Comparison of ENCODE assay signal across 14 cellular contexts in the genomic region with DNA sequence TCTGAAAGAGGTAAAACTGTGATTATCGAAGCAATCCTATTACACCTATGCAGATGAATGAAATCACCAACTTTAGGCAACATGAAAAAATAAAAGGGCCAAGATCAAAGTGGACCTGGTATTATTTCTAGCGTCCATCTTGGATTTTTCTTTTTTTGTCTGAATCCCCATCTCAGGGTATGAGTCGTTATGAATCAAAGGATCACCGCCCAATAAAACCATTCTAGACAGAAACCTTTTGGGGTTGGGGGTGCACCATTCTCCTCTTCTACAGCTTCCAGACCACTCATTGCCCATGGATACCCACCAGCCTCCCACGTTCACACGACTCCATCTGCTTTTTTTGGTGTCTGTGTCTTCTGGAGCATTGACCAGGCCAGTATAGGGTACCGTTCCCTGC. TPM values are rescaled to one million over a fixed set of nuclear protein-coding genes. Genes with fewer than 3 reads are reported as not detected.
DNase-seq lines count a peak whose midpoint lies in the region; ATAC-seq, FAIRE-seq and TF ChIP-seq lines count a peak whose summit lies in the region.
"Had no signal": no experiment of that assay in that cellular context is flagged by ENCODE, and none has a peak within 500 bp of the region (broad histone marks: within the 10 kb centered on the region; RNA-seq: fewer than 3 reads in every experiment).

No MANE protein-coding gene starts in this region.

- H3K4me3 ChIP-seq in right atrium auricular region (no peak overlapping the region), endothelial cell of umbilical vein (replicated peaks in 1 of 3; ENCODE audit: insufficient read depth in 1 of 3, low read depth in 1 of 3, low read length in 3 of 3) (no peak overlapping the region), rectal smooth muscle tissue (ENCODE audit: low read length) (no peak overlapping the region)
- H3K4me3 ChIP-seq: suprapubic skin had no signal

- DNase-seq in right atrium auricular region (ENCODE audit: low spot score) = no peak
- no peak for DNase-seq in cardiac septum (ENCODE audit: low spot score)
- DNase-seq in endothelial cell of umbilical vein (ENCODE audit: low read depth, low spot score) = no peak
- no peak for DNase-seq in HEK293T (ENCODE audit: extremely low spot score)
- DNase-seq in effector CD4-positive, alpha-beta T cell = no peak
- DNase-seq in T-helper 1 cell = no peak
- DNase-seq: activated CD8-positive, alpha-beta memory T cell treated with anti-CD3 and anti-CD28 coated beads for 24 hours; NCI-H187 treated with DMSO at 0.1 percent for 48 hours; NCI-H510A; OCI-M1; WERI-Rb-1 had no signal

- TF ChIP-seq POLR2A in endothelial cell of umbilical vein (IDR thresholded peaks at IDR 0.05; ENCODE audit: low read depth, low read length) = no peak

- peak overlapping the region; percentile 63 to 69 for H3K27ac ChIP-seq in right atrium auricular region
- H3K27ac ChIP-seq in endothelial cell of umbilical vein (ENCODE audit: insufficient read depth, low read depth, low read length) = peak overlapping the region; percentile 73
- peak overlapping the region; percentile 5 for H3K27ac ChIP-seq in rectal smooth muscle tissue (ENCODE audit: low read depth, low read length)
- H3K27ac ChIP-seq: suprapubic skin, WERI-Rb-1 had no signal

- H2AFZ ChIP-seq in endothelial cell of umbilical vein (ENCODE audit: low read depth, low read length) = no peak overlapping the region

- no peaks in the 10 kb centered on the region for H3K27me3 ChIP-seq in right atrium auricular region
- no peaks in the 10 kb centered on the region for H3K27me3 ChIP-seq in endothelial cell of umbilical vein (ENCODE audit: control insufficient read depth in 2 of 2, insufficient read depth in 2 of 2, low read length in 2 of 2)
- H3K27me3 ChIP-seq in rectal smooth muscle tissue (ENCODE audit: control insufficient read depth, insufficient read depth, low read length) = no peaks in the 10 kb centered on the region
- H3K27me3 ChIP-seq: suprapubic skin had no signal

- H3K36me3 ChIP-seq in right atrium auricular region (no peaks in the 10 kb centered on the region), endothelial cell of umbilical vein (ENCODE audit: control insufficient read depth in 2 of 2, extremely low read depth in 1 of 2, insufficient read depth in 2 of 2, low read length in 2 of 2) (peaks cover 2 to 7% of the 10 kb centered on the region in 2 experiments), rectal smooth muscle tissue (ENCODE audit: control insufficient read depth, insufficient read depth, low read length) (no peaks in the 10 kb centered on the region)
- H3K36me3 ChIP-seq: suprapubic skin had no signal

- no peaks in the 10 kb centered on the region for H3K9me3 ChIP-seq in right atrium auricular region
- no peaks in the 10 kb centered on the region for H3K9me3 ChIP-seq in endothelial cell of umbilical vein (replicated peaks; ENCODE audit: control insufficient read depth, insufficient read depth, low read length)
- H3K9me3 ChIP-seq: suprapubic skin had no signal

- intact Hi-C loops in cardiac septum (cut with DNase I) (loop anchor here (5.0 kb wide), 1 partner anchor 92 kb away; no protein-coding TSS in a partner anchor), endothelial cell of umbilical vein (cut with micrococcal nuclease) (loop anchor here (1.0 kb wide), 1 partner anchor 168 kb away; no protein-coding TSS in a partner anchor)

- H4K20me1 ChIP-seq in endothelial cell of umbilical vein (replicated peaks; ENCODE audit: control insufficient read depth, extremely low read depth, insufficient read depth, low read length) = no peaks in the 10 kb centered on the region

- ATAC-seq in GM18511 (IDR thresholded peaks at IDR 0.05; ENCODE audit: unreplicated experiment) = no peak

- H3K4me1 ChIP-seq in right atrium auricular region (peaks cover 0 to 75% of the 10 kb centered on the region in 2 donors), endothelial cell of umbilical vein (ENCODE audit: control insufficient read depth, extremely low read depth, insufficient read depth, low read length) (peaks cover 57% of the 10 kb centered on the region), rectal smooth muscle tissue (ENCODE audit: control insufficient read depth, insufficient read depth, low read length) (peaks cover 18% of the 10 kb centered on the region)

- TF ChIP-seq CTCF in right atrium auricular region (IDR thresholded peaks at IDR 0.05) (no peak), endothelial cell of umbilical vein (IDR thresholded peaks at IDR 0.05; ENCODE audit: extremely low read depth in 1 of 2, insufficient read depth in 1 of 2, low read depth in 1 of 2, low read length in 2 of 2) (no peak)

- no peak for FAIRE-seq in endothelial cell of umbilical vein (lab: Jason Lieb, UNC)

- CTCF ChIA-PET in endothelial cell of umbilical vein (lab: Charles Lee) = interaction anchor here (1.2 to 1.4 kb wide), 3 partner anchors 8 to 168 kb away, joined by 3 to 5 read pairs (median 4); no protein-coding TSS in a partner anchor
- CTCF ChIA-PET in HEK293T (lab: Yijun Ruan, JAX) = no interaction called here

- peak overlapping the region; percentile 25 for H3K4me2 ChIP-seq in endothelial cell of umbilical vein (ENCODE audit: insufficient read depth, low read length)

- H3K9me1 ChIP-seq in endothelial cell of umbilical vein (replicated peaks; ENCODE audit: control insufficient read depth, extremely low read depth, insufficient read depth, low read length) = no peaks in the 10 kb centered on the region

- POLR2A ChIA-PET in endothelial cell of umbilical vein (lab: Charles Lee) (interaction anchor here (1.4 kb wide), 1 partner anchor 167 kb away, joined by 8 read pairs; no protein-coding TSS in a partner anchor), HEK293T (lab: Yijun Ruan, JAX) (no interaction called here)

- H3K9ac ChIP-seq in endothelial cell of umbilical vein (replicated peaks; ENCODE audit: extremely low read depth, insufficient read depth, low read length) = peak overlapping the region; percentile 43
- no peak overlapping the region for H3K9ac ChIP-seq in rectal smooth muscle tissue (ENCODE audit: low read length)

- BruUV-seq in endothelial cell of umbilical vein (replicated peaks; lab: Mats Ljungman, UMichigan) = no TSS peak

- dilution Hi-C loops in endothelial cell of umbilical vein (cut with MboI; ENCODE audit: extremely low pct_ligation_motif_present, low sequenced_read_pairs) = no loop called here

- peaks cover 85% of the 10 kb centered on the region for H3K79me2 ChIP-seq in endothelial cell of umbilical vein (ENCODE audit: control insufficient read depth, insufficient read depth, low read length)

TF ChIP-seq in endothelial cell of umbilical vein, 7 proteins besides CTCF, POLR2A, EP300 and RAD21:
- TF ChIP-seq MYC (IDR thresholded peaks at IDR 0.05; ENCODE audit: low read depth, low read length) (no peak), FOS (IDR thresholded peaks at IDR 0.05; ENCODE audit: borderline replicate concordance, insufficient read depth, low read length) (peak; percentile 44)

TF ChIP-seq in HEK293T, 16 proteins besides CTCF, POLR2A, EP300 and RAD21:
- TF ChIP-seq HDGF (IDR thresholded peaks at IDR 0.05; ENCODE audit: borderline replicate concordance) (no peak), TARDBP (IDR thresholded peaks at IDR 0.05) (no peak), ZNF384 (IDR thresholded peaks at IDR 0.05) (no peak), SP1 (IDR thresholded peaks at IDR 0.05) (no peak), BHLHE40 (IDR thresholded peaks at IDR 0.05; ENCODE audit: borderline replicate concordance) (no peak), ELF4 (IDR thresholded peaks at IDR 0.05) (no peak), ARNT (IDR thresholded peaks at IDR 0.05) (no peak), FOXA1 (IDR thresholded peaks at IDR 0.05) (no peak), L3MBTL2 (conservative IDR thresholded peaks at IDR 0.05) (no peak), LEF1 (IDR thresholded peaks at IDR 0.05; ENCODE audit: borderline replicate concordance) (no peak), FOXM1 (IDR thresholded peaks at IDR 0.05; ENCODE audit: borderline replicate concordance) (no peak), SUZ12 (IDR thresholded peaks at IDR 0.05) (no peak), NFRKB (IDR thresholded peaks at IDR 0.05) (no peak), CTBP1 (IDR thresholded peaks at IDR 0.05; ENCODE audit: borderline replicate concordance) (no peak), FOXK2 (IDR thresholded peaks at IDR 0.05) (no peak)
- TF ChIP-seq, protein P1, sequence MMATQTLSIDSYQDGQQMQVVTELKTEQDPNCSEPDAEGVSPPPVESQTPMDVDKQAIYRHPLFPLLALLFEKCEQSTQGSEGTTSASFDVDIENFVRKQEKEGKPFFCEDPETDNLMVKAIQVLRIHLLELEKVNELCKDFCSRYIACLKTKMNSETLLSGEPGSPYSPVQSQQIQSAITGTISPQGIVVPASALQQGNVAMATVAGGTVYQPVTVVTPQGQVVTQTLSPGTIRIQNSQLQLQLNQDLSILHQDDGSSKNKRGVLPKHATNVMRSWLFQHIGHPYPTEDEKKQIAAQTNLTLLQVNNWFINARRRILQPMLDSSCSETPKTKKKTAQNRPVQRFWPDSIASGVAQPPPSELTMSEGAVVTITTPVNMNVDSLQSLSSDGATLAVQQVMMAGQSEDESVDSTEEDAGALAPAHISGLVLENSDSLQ (IDR thresholded peaks at IDR 0.05) = no peak
TF ChIP-seq in HEK293T: peak in this region for 0.

RNA-seq across cellular contexts. Expression of a gene that starts 33.4 kb away (rescaled TPM):
- 100 to 1,000 TPM; 203 to 558 TPM for total RNA-seq in right atrium auricular region
- total RNA-seq in cardiac septum = 217 TPM
- 262 and 263 TPM in 2 replicates for total RNA-seq in endothelial cell of umbilical vein
- polyA plus RNA-seq in endothelial cell of umbilical vein = 50.8 and 55.9 TPM in 2 replicates
- polyA plus RNA-seq in endothelial cell of umbilical vein (2011; cell fraction: cytosol; rRNA removed) = 38.6 and 41.2 TPM in 2 replicates
- 57.7 and 62.1 TPM in 2 replicates for polyA plus RNA-seq in endothelial cell of umbilical vein (2011; cell fraction: nucleus; rRNA removed)
- polyA plus RNA-seq in endothelial cell of umbilical vein (2012) = 61.2 and 80.8 TPM in 2 replicates
- 303 and 314 TPM in 2 replicates for polyA minus RNA-seq in endothelial cell of umbilical vein
- not detected for polyA minus RNA-seq in endothelial cell of umbilical vein (2011; cell fraction: cytosol; rRNA and poly(A)+ RNA removed)
- polyA minus RNA-seq in endothelial cell of umbilical vein (2011; cell fraction: nucleus; rRNA and poly(A)+ RNA removed) = 184 and 190 TPM in 2 replicates

Comparison
In these comparisons a context has a peak if more than half of its experiments do, and no peak if none do; other contexts are left out.
1. H3K27ac ChIP-seq: peak in every context shown above with its lines; median percentile 73 in endothelial cell of umbilical vein; 66 in right atrium auricular region; 5 in rectal smooth muscle tissue.